18 cellular contexts compared by ENCODE assay signal in the genomic region with DNA sequence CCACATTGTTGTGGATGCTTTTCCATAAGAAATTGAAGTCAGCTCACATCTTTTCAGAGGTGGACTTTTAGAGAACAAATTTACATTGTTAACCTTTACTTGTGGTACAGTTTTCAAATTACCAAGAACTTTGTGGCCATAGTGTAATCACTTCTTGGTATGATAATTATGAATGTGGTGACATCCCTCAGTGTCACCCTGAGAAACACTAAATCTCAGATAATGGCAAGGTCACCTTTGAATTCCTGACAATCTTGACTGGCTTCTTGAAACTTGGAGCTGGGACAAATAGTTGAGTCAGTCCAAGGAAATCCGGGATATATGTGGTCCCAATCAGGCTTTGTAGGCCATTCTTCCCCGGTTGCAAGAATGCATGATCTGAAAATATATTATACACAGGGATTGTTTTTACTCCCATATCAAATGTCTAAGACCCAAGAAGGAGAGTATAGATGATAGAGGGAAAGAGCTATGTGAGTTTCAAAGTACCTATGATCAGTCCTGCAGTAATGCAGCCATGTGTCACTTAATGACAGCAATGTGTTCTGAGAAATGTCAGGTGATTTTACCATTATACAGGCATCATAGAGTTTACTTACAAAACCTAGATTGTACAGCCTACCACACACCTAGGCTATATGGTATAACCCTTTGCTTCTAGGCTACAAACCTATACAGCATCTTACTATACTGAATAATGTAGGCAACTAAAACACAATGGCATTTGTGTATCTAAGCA.
DNase-seq lines count a peak whose midpoint lies in the region; ATAC-seq, FAIRE-seq and TF ChIP-seq lines count a peak whose summit lies in the region.
"Had no signal": no experiment of that assay in that cellular context is flagged by ENCODE, and none has a peak within 500 bp of the region (broad histone marks: within the 10 kb centered on the region; RNA-seq: fewer than 3 reads in every experiment).

No MANE protein-coding gene starts in this region.

- no peak for TF ChIP-seq CTCF in HepG2 (CRISPR knock-in tag; IDR thresholded peaks at IDR 0.05)
- no peak for TF ChIP-seq CTCF in right lobe of liver (IDR thresholded peaks at IDR 0.05)
- no peak for TF ChIP-seq CTCF in PC-3 (conservative IDR thresholded peaks at IDR 0.05; ENCODE audit: low read depth, low read length)
- no peak for TF ChIP-seq CTCF in osteoblast (IDR thresholded peaks at IDR 0.05; ENCODE audit: extremely low read depth, low read depth, low read length)

- TF ChIP-seq POLR2A in HepG2 (IDR thresholded peaks at IDR 0.05; ENCODE audit: insufficient read depth in 1 of 2, low read depth in 2 of 2, low read length in 2 of 2) (no peak), right lobe of liver (IDR thresholded peaks at IDR 0.05) (no peak)

- H3K36me3 ChIP-seq in HepG2 (replicated peaks in 1 of 2; ENCODE audit: control insufficient read depth in 1 of 2, insufficient read depth in 2 of 2, low read length in 2 of 2) (no peaks in the 10 kb centered on the region), right lobe of liver (no peaks in the 10 kb centered on the region), PC-3 (ENCODE audit: low read depth, low read length) (no peaks in the 10 kb centered on the region), osteoblast (ENCODE audit: insufficient read depth, low read length) (no peaks in the 10 kb centered on the region)
- H3K36me3 ChIP-seq: BLaER1, HAP-1 had no signal

- H3K36me3 Mint-ChIP-seq in stimulated activated memory B cell treated with anti-CD40 and anti-IgM and Interleukin-4, amounts not matched to agents 10 μg/mL and 1 μg/mL and 100 μg/mL, for 72 hours = peaks cover 50% of the 10 kb centered on the region
- H3K36me3 Mint-ChIP-seq: CD14-positive monocyte; CD4-positive, alpha-beta memory T cell had no signal

- TF ChIP-seq RAD21 in HepG2 (CRISPR knock-in tag; IDR thresholded peaks at IDR 0.05) = no peak

- in situ Hi-C loops in HepG2 (cut with HindIII; ENCODE audit: extremely low pct_ligation_motif_present, low pct_unique_long_range_greater_than_20kb) = loop anchor here (5.0 kb wide), 1 partner anchor 327 kb away; no protein-coding TSS in a partner anchor

- H3K9me2 ChIP-seq in PC-3 (replicated peaks; ENCODE audit: low read length) = no peaks in the 10 kb centered on the region

- H3K9me3 ChIP-seq in HepG2 (ENCODE audit: low read length) (no peaks in the 10 kb centered on the region), right lobe of liver (no peaks in the 10 kb centered on the region), PC-3 (ENCODE audit: low read length) (no peaks in the 10 kb centered on the region), osteoblast (ENCODE audit: low read depth, low read length) (no peaks in the 10 kb centered on the region)
- H3K9me3 ChIP-seq: BLaER1, HAP-1 had no signal

- H3K79me2 ChIP-seq in HepG2 (ENCODE audit: insufficient read depth, low read length) (no peaks in the 10 kb centered on the region), PC-3 (ENCODE audit: low read length) (no peaks in the 10 kb centered on the region), osteoblast (ENCODE audit: insufficient read depth, low read length) (no peaks in the 10 kb centered on the region)

- POLR2A ChIA-PET in HepG2 (lab: Yijun Ruan, JAX) = no interaction called here
- POLR2A ChIA-PET in PC-3 (lab: Charles Lee; ENCODE audit: unreplicated experiment) = no interaction called here

- H3K9me3 Mint-ChIP-seq in stimulated activated memory B cell treated with anti-CD40 and anti-IgM and Interleukin-4, amounts not matched to agents 10 μg/mL and 1 μg/mL and 100 μg/mL, for 72 hours = no peaks in the 10 kb centered on the region
- H3K9me3 Mint-ChIP-seq: CD14-positive monocyte; CD4-positive, alpha-beta memory T cell had no signal

- no peaks in the 10 kb centered on the region for H3K27me3 Mint-ChIP-seq in stimulated activated memory B cell treated with anti-CD40 and anti-IgM and Interleukin-4, amounts not matched to agents 10 μg/mL and 1 μg/mL and 100 μg/mL, for 72 hours

- BruUV-seq in HepG2 (replicated peaks; lab: Mats Ljungman, UMichigan) = no TSS peak
- no TSS peak for BruUV-seq in PC-3 (replicated peaks; lab: Mats Ljungman, UMichigan)

- no peaks in the 10 kb centered on the region for H3K4me1 ChIP-seq in HepG2 (ENCODE audit: insufficient read depth, low read length)
- no peaks in the 10 kb centered on the region for H3K4me1 ChIP-seq in right lobe of liver
- no peaks in the 10 kb centered on the region for H3K4me1 ChIP-seq in PC-3 (ENCODE audit: insufficient read depth, low read length)
- no peaks in the 10 kb centered on the region for H3K4me1 ChIP-seq in osteoblast (ENCODE audit: insufficient read depth, low read length)
- H3K4me1 ChIP-seq: BLaER1 had no signal

- DNase-seq in Right ventricle myocardium inferior (ENCODE audit: missing footprints) = no peak
- DNase-seq in cardiac septum (ENCODE audit: low spot score) = no peak
- no peak for DNase-seq in HepG2 (ENCODE audit: low spot score)
- DNase-seq in right lobe of liver = no peak
- no peak for DNase-seq in PC-3
- DNase-seq in osteoblast (ENCODE audit: insufficient read length, low spot score, missing footprints) = no peak
- DNase-seq: 8988T; CD4-positive, alpha-beta memory T cell; DMS153; DMS79; GDM1; GM23248 had no signal

- H3K4me3 Mint-ChIP-seq in stimulated activated memory B cell treated with anti-CD40 and anti-IgM and Interleukin-4, amounts not matched to agents 10 μg/mL and 1 μg/mL and 100 μg/mL, for 72 hours = peak overlapping the region; percentile 21
- H3K4me3 Mint-ChIP-seq: CD14-positive monocyte; CD4-positive, alpha-beta memory T cell had no signal

- WGBS in HepG2 (ENCODE audit: low lambda C conversion rate) = 41% methylated on average over 2 of the region's 2 CpGs
- WGBS in right lobe of liver (ENCODE audit: insufficient coverage, low coverage, low lambda C conversion rate, missing lambda C conversion rate) = 65% methylated on average over 2 of the region's 2 CpGs

- H3F3A ChIP-seq in PC-3 (ENCODE audit: low read length, unreplicated experiment) = no peaks in the 10 kb centered on the region

- no peak for TF ChIP-seq EP300 in HepG2 (IDR thresholded peaks at IDR 0.05; ENCODE audit: low read depth in 2 of 2, low read length in 2 of 2)
- TF ChIP-seq EP300 in HepG2 (CRISPR knock-in tag; IDR thresholded peaks at IDR 0.05; ENCODE audit: borderline replicate concordance) = no peak

- no peak for FAIRE-seq in HepG2 (lab: Jason Lieb, UNC)
- FAIRE-seq: GM12892, GM18507 had no signal

- peaks cover 75% of the 10 kb centered on the region for H3K4me1 Mint-ChIP-seq in stimulated activated memory B cell treated with anti-CD40 and anti-IgM and Interleukin-4, amounts not matched to agents 10 μg/mL and 1 μg/mL and 100 μg/mL, for 72 hours
- H3K4me1 Mint-ChIP-seq: CD14-positive monocyte; CD4-positive, alpha-beta memory T cell had no signal

- H3K4me2 ChIP-seq in HepG2 (ENCODE audit: low read depth, low read length) (no peak overlapping the region), PC-3 (ENCODE audit: low read length) (no peak overlapping the region), osteoblast (ENCODE audit: insufficient read depth, low read length) (no peak overlapping the region)
- H3K4me2 ChIP-seq: BLaER1 had no signal

- H3K4me3 ChIP-seq in HepG2 (replicated peaks in 1 of 3; ENCODE audit: insufficient read depth in 1 of 3, low read depth in 2 of 3, low read length in 3 of 3) (no peak overlapping the region), right lobe of liver (no peak overlapping the region), PC-3 (ENCODE audit: low read length) (no peak overlapping the region), osteoblast (ENCODE audit: insufficient read depth, low read length) (no peak overlapping the region)
- H3K4me3 ChIP-seq: BLaER1, GM23248, HAP-1 had no signal

- H2AFZ ChIP-seq in HepG2 (ENCODE audit: low read length) (no peak overlapping the region), PC-3 (ENCODE audit: low read length) (no peak overlapping the region), osteoblast (ENCODE audit: low read length) (no peak overlapping the region)
- H2AFZ ChIP-seq: GM23248 had no signal

- H3K27ac Mint-ChIP-seq in stimulated activated memory B cell treated with anti-CD40 and anti-IgM and Interleukin-4, amounts not matched to agents 10 μg/mL and 1 μg/mL and 100 μg/mL, for 72 hours = peak overlapping the region; percentile 64
- H3K27ac Mint-ChIP-seq: CD14-positive monocyte; CD4-positive, alpha-beta memory T cell had no signal

- H4K20me1 ChIP-seq in HepG2 (ENCODE audit: insufficient read depth, low read length) (no peaks in the 10 kb centered on the region), PC-3 (ENCODE audit: low read length) (no peaks in the 10 kb centered on the region), osteoblast (ENCODE audit: insufficient read depth, low read length) (no peaks in the 10 kb centered on the region)

- H3K27me3 ChIP-seq in HepG2 (ENCODE audit: control insufficient read depth in 1 of 2, insufficient read depth in 2 of 2, low read length in 2 of 2) (0 out of 5 replicates have a peak, but pooled peaks cover 0 to 2% of the 10 kb centered on the region in 2 experiments), right lobe of liver (no peaks in the 10 kb centered on the region), PC-3 (ENCODE audit: low read length) (no peaks in the 10 kb centered on the region), osteoblast (ENCODE audit: insufficient read depth, low read length) (peaks cover 11% of the 10 kb centered on the region)
- H3K27me3 ChIP-seq: BLaER1 had no signal

- ATAC-seq in Right ventricle myocardium inferior (peak; percentile 23), HepG2 (no peak), right lobe of liver (no peak), PC-3 (no peak)
- ATAC-seq in stimulated activated memory B cell treated with anti-CD40 and anti-IgM and Interleukin-4, amounts not matched to agents 10 μg/mL and 1 μg/mL and 100 μg/mL, for 72 hours = peak; percentile 56

- H3K27ac ChIP-seq in HepG2 (ENCODE audit: extremely low read length, insufficient read depth, low read length) (no peak overlapping the region), right lobe of liver (no peak overlapping the region), PC-3 (ENCODE audit: low read length) (no peak overlapping the region), osteoblast (ENCODE audit: low read depth, low read length) (no peak overlapping the region)
- H3K27ac ChIP-seq: BLaER1, GM23248 had no signal

- intact Hi-C loops in Right ventricle myocardium inferior (cut with DNase I) = no loop called here
- intact Hi-C loops in cardiac septum (cut with DNase I) = no loop called here
- intact Hi-C loops in HepG2 (cut with micrococcal nuclease; ENCODE audit: unreplicated experiment) = no loop called here
- intact Hi-C loops in right lobe of liver (cut with DNase I) = no loop called here
- intact Hi-C loops in PC-3 (cut with micrococcal nuclease) = no loop called here

- H3K9ac ChIP-seq in HepG2 (ENCODE audit: insufficient read depth, low read depth, low read length) (no peak overlapping the region), PC-3 (ENCODE audit: low read length) (no peak overlapping the region)
- H3K9ac ChIP-seq: BLaER1, GM23248 had no signal

- CTCF ChIA-PET in HepG2 (lab: Yijun Ruan, JAX; ENCODE audit: low intra/inter-chr PET ratio, low total read pairs) = no interaction called here
- CTCF ChIA-PET in PC-3 (lab: Charles Lee) = no interaction called here

Comparison
In these comparisons a context has a peak if more than half of its experiments do, and no peak if none do; other contexts are left out.
1. ATAC-seq: peak in Right ventricle myocardium inferior (single experiment) and stimulated activated memory B cell treated with anti-CD40 and anti-IgM and Interleukin-4, amounts not matched to agents 10 μg/mL and 1 μg/mL and 100 μg/mL, for 72 hours (single experiment); none in HepG2 (single experiment), right lobe of liver (0 of 4) and PC-3 (single experiment).